ENCODE assay signal across 23 cellular contexts in the genomic region with DNA sequence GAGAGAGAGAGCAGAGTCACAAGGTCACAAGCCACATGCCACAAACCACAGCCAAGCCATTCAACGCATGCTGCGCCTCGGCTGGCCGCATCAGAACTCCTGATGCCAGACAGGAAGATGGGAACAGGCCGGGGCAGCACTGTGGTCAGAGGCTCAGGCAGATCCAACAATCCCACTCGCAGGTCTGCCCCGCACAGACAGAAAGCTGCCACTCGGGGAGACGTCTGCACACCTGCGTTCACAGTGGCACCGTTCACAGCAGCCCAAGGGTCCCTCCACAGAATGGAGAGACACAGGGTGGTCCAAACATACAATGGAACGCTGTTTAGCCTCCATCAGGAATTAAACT.
"Had no signal": no experiment of that assay in that cellular context is flagged by ENCODE, and none has a peak within 500 bp of the region (broad histone marks: within the 10 kb centered on the region; RNA-seq: fewer than 3 reads in every experiment).

No MANE protein-coding gene starts in this region.

- H3K4me1 ChIP-seq: parathyroid adenoma, psoas muscle, right lobe of liver, sigmoid colon, stomach, tibial artery, transverse colon, upper lobe of right lung, uterus had no signal

- H3K27ac ChIP-seq: ovary, parathyroid adenoma, psoas muscle, right lobe of liver, sigmoid colon, stomach, tibial artery, transverse colon, upper lobe of right lung, uterus had no signal

- H3K36me3 ChIP-seq: ovary, right lobe of liver, tibial artery, transverse colon, upper lobe of right lung, uterus had no signal

- ATAC-seq: naive thymus-derived CD8-positive, alpha-beta T cell; natural killer cell treated with Interleukin-12 subunit alpha and Interleukin-12 subunit beta and Interleukin-15 and Interleukin-18, amount 100 ng/mL, for 72 hours; psoas muscle; right cardiac atrium; right lobe of liver; stimulated activated effector memory CD8-positive, alpha-beta T cell treated with anti-CD3 and anti-CD28 coated beads, Interleukin-12 subunit alpha, Interleukin-12 subunit beta, amount 100 ng/mL, for 72 hours; stimulated activated naive B cell treated with anti-CD40 and anti-IgM and Interleukin-4, amounts not matched to agents 10 μg/mL and 1 μg/mL and 100 μg/mL, for 72 hours; upper lobe of right lung had no signal

- H3K27me3 ChIP-seq: ovary, right lobe of liver, sigmoid colon, transverse colon, upper lobe of right lung, uterus had no signal

- H3K9me3 ChIP-seq: ovary, psoas muscle, right lobe of liver, sigmoid colon, stomach, tibial artery, transverse colon, upper lobe of right lung, uterus had no signal

- H3K4me3 ChIP-seq: ovary, psoas muscle, right lobe of liver, sigmoid colon, stomach, tibial artery, transverse colon, upper lobe of right lung, uterus had no signal

- H3K79me2 ChIP-seq: parathyroid adenoma had no signal

- DNase-seq: naive thymus-derived CD8-positive, alpha-beta T cell; nephron progenitor cell; occipital lobe; ovary; psoas muscle; right cardiac atrium; sigmoid colon; small intestine; stimulated activated CD4-positive, alpha-beta T cell treated with anti-CD3 and anti-CD28 coated beads, Interleukin-15, amount 100 ng/mL, for 24 hours; stimulated activated CD4-positive, alpha-beta T cell treated with anti-CD3 and anti-CD28 coated beads, Interleukin-2, amount 100 ng/mL, for 24 hours; stimulated activated CD4-positive, alpha-beta T cell treated with anti-CD3 and anti-CD28 coated beads, Interleukin-2, amount 100 ng/mL, for 48 hours; stimulated activated CD4-positive, alpha-beta T cell treated with anti-CD3 and anti-CD28 coated beads, Interleukin-4, amount 100 ng/mL, for 24 hours; stimulated activated naive B cell treated with anti-CD40 and anti-IgM and Interleukin-4, amounts not matched to agents 10 μg/mL and 1 μg/mL and 100 μg/mL, for 72 hours; stimulated activated naive CD4-positive, alpha-beta T cell treated with Interleukin-2 at 50 U/mL for 16 hours; stomach; tibial artery; transverse colon; upper lobe of right lung; uterus had no signal

- FAIRE-seq: small intestine had no signal

- H2AFZ ChIP-seq: parathyroid adenoma had no signal

- H3K9ac ChIP-seq: parathyroid adenoma had no signal
